In genomic region chr3:146895026-146895749, GRCh38 we compare ENCODE assay signal across 15 cellular contexts.
DNase-seq lines count a peak whose midpoint lies in the region; TF ChIP-seq lines count a peak whose summit lies in the region.
"Had no signal": no experiment of that assay in that cellular context is flagged by ENCODE, and none has a peak within 500 bp of the region (broad histone marks: within the 10 kb centered on the region; RNA-seq: fewer than 3 reads in every experiment).

No MANE protein-coding gene starts in this region.

- DNase-seq in AG10803 (ENCODE audit: low read depth) (peak; percentile 96), HS-5 (ENCODE audit: low read depth) (peak; percentile 92), choroid plexus epithelial cell (ENCODE audit: low read depth) (peak; percentile 61), myocyte (ENCODE audit: low read depth) (peak; percentile 18), NCI-H2171 (lab: John Stamatoyannopoulos, UW) (no peak), NCI-H2227 (lab: John Stamatoyannopoulos, UW; ENCODE audit: unreplicated experiment) (no peak), SW480 (ENCODE audit: low spot score) (no peak)
- DNase-seq in stimulated activated CD4-positive, alpha-beta T cell treated with anti-CD3 and anti-CD28 coated beads, Interleukin-4, amount 100 ng/mL, for 24 hours: no peak
- DNase-seq: activated T-cell treated with anti-CD3 and anti-CD28 coated beads, Interleukin-2, amount 50 U/mL, for 24 hours; head of caudate nucleus; mesenchymal stem cell; NCI-H2107; NCI-H82; right cardiac atrium had no signal

- H3K4me3 ChIP-seq in AG10803 (ENCODE audit: low read length) (no peak overlapping the region), choroid plexus epithelial cell (ENCODE audit: low read depth, low read length) (no peak overlapping the region)
- H3K4me3 ChIP-seq: BLaER1 treated with 17β-estradiol and CSF1 and Interleukin-3, amounts not matched to agents 10 nM and 100 nM had no signal

- TF ChIP-seq CTCF in AG10803 (conservative IDR thresholded peaks at IDR 0.05; ENCODE audit: low read length): no peak
- no peak for TF ChIP-seq CTCF in choroid plexus epithelial cell (conservative IDR thresholded peaks at IDR 0.05; ENCODE audit: low read depth, low read length)

Comparison
In these comparisons a context has a peak if more than half of its experiments do, and no peak if none do; other contexts are left out.
1. DNase-seq: peak in AG10803 (single experiment), HS-5 (single experiment), choroid plexus epithelial cell (single experiment) and myocyte (single experiment); none in NCI-H2171 (single experiment), NCI-H2227 (single experiment), SW480 (single experiment) and stimulated activated CD4-positive, alpha-beta T cell treated with anti-CD3 and anti-CD28 coated beads, Interleukin-4, amount 100 ng/mL, for 24 hours (single experiment).